In genomic region chr10:80519936-80520650, GRCh38 we compare ENCODE assay signal across 16 cellular contexts. TPM values are rescaled to one million over a fixed set of nuclear protein-coding genes. Genes with fewer than 3 reads are reported as not detected.
DNase-seq lines count a peak whose midpoint lies in the region; ATAC-seq and TF ChIP-seq lines count a peak whose summit lies in the region.
"Had no signal": no experiment of that assay in that cellular context is flagged by ENCODE, and none has a peak within 500 bp of the region (broad histone marks: within the 10 kb centered on the region; RNA-seq: fewer than 3 reads in every experiment).

No MANE protein-coding gene starts in this region.

- H3K27ac Mint-ChIP-seq in activated CD8-positive, alpha-beta T cell treated with anti-CD3 and anti-CD28 coated beads, Interleukin-2, amount 10 ng/mL, durations not matched to agents 7 days and 5 days: peak overlapping the region; percentile 48
- peak overlapping the region; percentile 95 for H3K27ac Mint-ChIP-seq in glutamatergic neuron (ENCODE audit: unreplicated experiment)
- H3K27ac Mint-ChIP-seq in stimulated activated effector memory CD8-positive, alpha-beta T cell treated with anti-CD3 and anti-CD28 coated beads, Interleukin-12 subunit alpha, Interleukin-12 subunit beta, amount 100 ng/mL, for 72 hours: peak overlapping the region; percentile 81

- no peaks in the 10 kb centered on the region for H3K9me3 ChIP-seq in Karpas-422 (ENCODE audit: low read length)

- no peaks in the 10 kb centered on the region for H4K20me1 ChIP-seq in Karpas-422 (ENCODE audit: insufficient read depth, low read depth, low read length)

- no peak overlapping the region for H3K4me3 ChIP-seq in Karpas-422 (ENCODE audit: low read length)

- H3K27me3 Mint-ChIP-seq in activated CD8-positive, alpha-beta T cell treated with anti-CD3 and anti-CD28 coated beads, Interleukin-2, amount 10 ng/mL, durations not matched to agents 7 days and 5 days (ENCODE audit: low read depth): no peaks in the 10 kb centered on the region
- peaks cover 21% of the 10 kb centered on the region for H3K27me3 Mint-ChIP-seq in glutamatergic neuron (ENCODE audit: unreplicated experiment)
- H3K27me3 Mint-ChIP-seq: activated B cell treated with CpG ODN at 0.5 μM for 24 hours had no signal

- no peaks in the 10 kb centered on the region for H3K27me3 ChIP-seq in Karpas-422 (ENCODE audit: low read length)
- H3K27me3 ChIP-seq: brain microvascular endothelial cell had no signal

- peak; percentile 37 for DNase-seq in Right ventricle myocardium inferior (ENCODE audit: missing footprints)
- no peak for DNase-seq in Right ventricle myocardium superior
- DNase-seq in activated CD8-positive, alpha-beta T cell treated with anti-CD3 and anti-CD28 coated beads, Interleukin-2, amount 10 ng/mL, durations not matched to agents 7 days and 5 days: no peak
- DNase-seq in glutamatergic neuron: no peak
- DNase-seq in stimulated activated effector memory CD8-positive, alpha-beta T cell treated with anti-CD3 and anti-CD28 coated beads, Interleukin-12 subunit alpha, Interleukin-12 subunit beta, amount 100 ng/mL, for 72 hours (ENCODE audit: low spot score in 2 of 2): no peak
- no peak for DNase-seq in ecto neural progenitor cell (ENCODE audit: low spot score)
- DNase-seq in NK-92 treated with Interleukin-12 subunit alpha and Interleukin-12 subunit beta, amount 100 ng/mL, for 24 hours (lab: John Stamatoyannopoulos, UW): no peak
- no peak for DNase-seq in Karpas-422
- DNase-seq: activated B cell treated with CpG ODN at 0.5 μM for 24 hours; activated gamma-delta T cell treated with Interleukin-2 at 50 U/mL for 16 hours; brain microvascular endothelial cell; NCI-H1417; NCI-H774; stimulated activated CD4-positive, alpha-beta T cell treated with anti-CD3 and anti-CD28 coated beads, Interleukin-2, amount 100 ng/mL, for 48 hours had no signal

- H3K9me2 ChIP-seq in Karpas-422 (replicated peaks; ENCODE audit: insufficient read depth, low read length): no peaks in the 10 kb centered on the region

- H3K36me3 Mint-ChIP-seq in activated CD8-positive, alpha-beta T cell treated with anti-CD3 and anti-CD28 coated beads, Interleukin-2, amount 10 ng/mL, durations not matched to agents 7 days and 5 days (ENCODE audit: low read depth): peaks cover 61% of the 10 kb centered on the region
- H3K36me3 Mint-ChIP-seq in glutamatergic neuron (ENCODE audit: unreplicated experiment): peaks cover 13% of the 10 kb centered on the region
- H3K36me3 Mint-ChIP-seq in stimulated activated effector memory CD8-positive, alpha-beta T cell treated with anti-CD3 and anti-CD28 coated beads, Interleukin-12 subunit alpha, Interleukin-12 subunit beta, amount 100 ng/mL, for 72 hours: peaks cover 65% of the 10 kb centered on the region

- CTCF ChIA-PET in activated CD8-positive, alpha-beta T cell treated with anti-CD3 and anti-CD28 coated beads, Interleukin-2, amount 10 ng/mL, durations not matched to agents 7 days and 5 days (lab: Charles Lee): interaction anchor here (1.1 to 2.5 kb wide), 6 partner anchors 11 to 142 kb away, joined by 3 to 8 read pairs (median 3); no protein-coding TSS in a partner anchor

- POLR2A ChIA-PET in activated CD8-positive, alpha-beta T cell treated with anti-CD3 and anti-CD28 coated beads, Interleukin-2, amount 10 ng/mL, durations not matched to agents 7 days and 5 days (lab: Charles Lee): interaction anchor here (0.7 kb wide), 1 partner anchor 9 kb away, joined by 3 read pairs; no protein-coding TSS in a partner anchor

- H3K9me3 Mint-ChIP-seq in activated CD8-positive, alpha-beta T cell treated with anti-CD3 and anti-CD28 coated beads, Interleukin-2, amount 10 ng/mL, durations not matched to agents 7 days and 5 days (ENCODE audit: insufficient read depth): no peaks in the 10 kb centered on the region
- H3K9me3 Mint-ChIP-seq in glutamatergic neuron (ENCODE audit: unreplicated experiment): peaks cover 11% of the 10 kb centered on the region
- no peaks in the 10 kb centered on the region for H3K9me3 Mint-ChIP-seq in stimulated activated effector memory CD8-positive, alpha-beta T cell treated with anti-CD3 and anti-CD28 coated beads, Interleukin-12 subunit alpha, Interleukin-12 subunit beta, amount 100 ng/mL, for 72 hours
- H3K9me3 Mint-ChIP-seq: activated B cell treated with CpG ODN at 0.5 μM for 24 hours had no signal

- no peak overlapping the region for H3K27ac ChIP-seq in Karpas-422 (ENCODE audit: low read length)
- H3K27ac ChIP-seq: brain microvascular endothelial cell, parathyroid adenoma had no signal

- H3K4me2 ChIP-seq in Karpas-422 (ENCODE audit: low read depth, low read length, poor library complexity, severe bottlenecking): no peak overlapping the region

- H3K4me1 Mint-ChIP-seq in activated CD8-positive, alpha-beta T cell treated with anti-CD3 and anti-CD28 coated beads, Interleukin-2, amount 10 ng/mL, durations not matched to agents 7 days and 5 days (ENCODE audit: low read depth): peaks cover 80% of the 10 kb centered on the region
- peaks cover 32% of the 10 kb centered on the region for H3K4me1 Mint-ChIP-seq in glutamatergic neuron (ENCODE audit: low read depth, unreplicated experiment)
- H3K4me1 Mint-ChIP-seq in stimulated activated effector memory CD8-positive, alpha-beta T cell treated with anti-CD3 and anti-CD28 coated beads, Interleukin-12 subunit alpha, Interleukin-12 subunit beta, amount 100 ng/mL, for 72 hours: peaks cover 38% of the 10 kb centered on the region

- TF ChIP-seq CTCF in glutamatergic neuron (IDR thresholded peaks at IDR 0.05; ENCODE audit: partially characterized antibody, unreplicated experiment): no peak

- H3K36me3 ChIP-seq in Karpas-422 (ENCODE audit: insufficient read depth, low read length): no peaks in the 10 kb centered on the region

- no peak overlapping the region for H2AFZ ChIP-seq in Karpas-422 (ENCODE audit: low read length)
- H2AFZ ChIP-seq: parathyroid adenoma had no signal

- no peak overlapping the region for H3K9ac ChIP-seq in Karpas-422 (ENCODE audit: low read length)
- H3K9ac ChIP-seq: parathyroid adenoma had no signal

- no peaks in the 10 kb centered on the region for H3K79me2 ChIP-seq in Karpas-422 (ENCODE audit: low read length)
- H3K79me2 ChIP-seq: parathyroid adenoma had no signal

- no peaks in the 10 kb centered on the region for H3K4me1 ChIP-seq in Karpas-422 (ENCODE audit: low read length)
- H3K4me1 ChIP-seq: parathyroid adenoma had no signal

- ATAC-seq in Right ventricle myocardium inferior (no peak), Right ventricle myocardium superior (ENCODE audit: poor library complexity) (no peak)
- no peak for ATAC-seq in activated CD8-positive, alpha-beta T cell treated with anti-CD3 and anti-CD28 coated beads, Interleukin-2, amount 10 ng/mL, durations not matched to agents 7 days and 5 days
- ATAC-seq in stimulated activated effector memory CD8-positive, alpha-beta T cell treated with anti-CD3 and anti-CD28 coated beads, Interleukin-12 subunit alpha, Interleukin-12 subunit beta, amount 100 ng/mL, for 72 hours: no peak
- ATAC-seq: left lobe of liver had no signal

- intact Hi-C loops in Right ventricle myocardium inferior (cut with DNase I): no loop called here
- intact Hi-C loops in Right ventricle myocardium superior (cut with DNase I): no loop called here

- H3K4me3 Mint-ChIP-seq in activated CD8-positive, alpha-beta T cell treated with anti-CD3 and anti-CD28 coated beads, Interleukin-2, amount 10 ng/mL, durations not matched to agents 7 days and 5 days: no peak overlapping the region
- peak overlapping the region; percentile 79 for H3K4me3 Mint-ChIP-seq in glutamatergic neuron (ENCODE audit: unreplicated experiment)
- H3K4me3 Mint-ChIP-seq in stimulated activated effector memory CD8-positive, alpha-beta T cell treated with anti-CD3 and anti-CD28 coated beads, Interleukin-12 subunit alpha, Interleukin-12 subunit beta, amount 100 ng/mL, for 72 hours: no peak overlapping the region
- H3K4me3 Mint-ChIP-seq: activated B cell treated with CpG ODN at 0.5 μM for 24 hours had no signal

RNA-seq across cellular contexts. Expression of gene SH2D4B, which starts 17.6 kb away (rescaled TPM):
- total RNA-seq in Right ventricle myocardium inferior: not detected
- total RNA-seq in Right ventricle myocardium superior: not detected
- total RNA-seq in activated CD8-positive, alpha-beta T cell treated with anti-CD3 and anti-CD28 coated beads, Interleukin-2, amount 10 ng/mL, durations not matched to agents 7 days and 5 days: under 1 TPM; 0.13 to 0.21 TPM
- total RNA-seq in glutamatergic neuron (ENCODE audit: unreplicated experiment): 0.12 TPM
- total RNA-seq in Karpas-422 (2014; rRNA removed; shearing (Covaris generic); ENCODE audit: low replicate concordance): 0.07 TPM in 1 of 2 replicates, not detected in the other
- total RNA-seq: activated B cell treated with CpG ODN at 0.5 μM for 24 hours, left lobe of liver had no signal
